ENCODE assay signal across 9 cellular contexts in the genomic region with DNA sequence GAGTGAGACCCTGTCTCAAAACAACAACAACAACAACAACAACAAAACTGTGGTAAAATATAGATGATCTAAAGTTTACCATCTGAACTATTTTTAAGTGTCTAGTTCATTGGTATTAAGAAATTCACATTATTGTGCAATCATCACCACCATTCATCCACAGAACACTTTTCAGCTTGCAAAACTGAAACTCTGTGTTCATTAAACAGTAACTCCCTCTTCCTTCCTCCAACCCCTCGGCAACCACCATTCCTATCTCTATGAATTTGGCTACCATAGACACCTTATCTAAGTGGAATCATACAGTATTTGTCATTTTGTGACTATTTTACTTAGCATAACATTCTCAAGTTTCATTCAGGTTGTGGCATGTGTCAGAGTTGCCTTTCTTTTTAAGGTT. TPM values are rescaled to one million over a fixed set of nuclear protein-coding genes. Genes with fewer than 3 reads are reported as not detected.
DNase-seq lines count a peak whose midpoint lies in the region; ATAC-seq lines count a peak whose summit lies in the region.
"Had no signal": no experiment of that assay in that cellular context is flagged by ENCODE, and none has a peak within 500 bp of the region (broad histone marks: within the 10 kb centered on the region; RNA-seq: fewer than 3 reads in every experiment).

No MANE protein-coding gene starts in this region.

- H3K4me3 Mint-ChIP-seq in activated CD4-positive, alpha-beta memory T cell treated with anti-CD3 and anti-CD28 coated beads, Interleukin-2, amount 10 ng/mL, durations not matched to agents 7 days and 5 days: peak overlapping the region; percentile 12

- H3K9me3 Mint-ChIP-seq in activated CD4-positive, alpha-beta memory T cell treated with anti-CD3 and anti-CD28 coated beads, Interleukin-2, amount 10 ng/mL, durations not matched to agents 7 days and 5 days: peaks cover 2% of the 10 kb centered on the region
- H3K9me3 Mint-ChIP-seq: naive B cell had no signal

- peaks cover 53% of the 10 kb centered on the region for H3K4me1 Mint-ChIP-seq in activated CD4-positive, alpha-beta memory T cell treated with anti-CD3 and anti-CD28 coated beads, Interleukin-2, amount 10 ng/mL, durations not matched to agents 7 days and 5 days

- POLR2A ChIA-PET in activated CD4-positive, alpha-beta memory T cell treated with anti-CD3 and anti-CD28 coated beads, Interleukin-2, amount 10 ng/mL, durations not matched to agents 7 days and 5 days (lab: Charles Lee): interaction anchor here (0.7 to 9.3 kb wide), 6 partner anchors 10 to 114 kb away, joined by 3 to 116 read pairs (median 4); a partner anchor contains a TSS

- no peaks in the 10 kb centered on the region for H3K27me3 Mint-ChIP-seq in activated CD4-positive, alpha-beta memory T cell treated with anti-CD3 and anti-CD28 coated beads, Interleukin-2, amount 10 ng/mL, durations not matched to agents 7 days and 5 days
- H3K27me3 Mint-ChIP-seq: naive B cell had no signal

- CTCF ChIA-PET in activated CD4-positive, alpha-beta memory T cell treated with anti-CD3 and anti-CD28 coated beads, Interleukin-2, amount 10 ng/mL, durations not matched to agents 7 days and 5 days (lab: Charles Lee): no interaction called here

- H3K36me3 Mint-ChIP-seq in activated CD4-positive, alpha-beta memory T cell treated with anti-CD3 and anti-CD28 coated beads, Interleukin-2, amount 10 ng/mL, durations not matched to agents 7 days and 5 days (ENCODE audit: low read depth): peaks cover 29% of the 10 kb centered on the region
- H3K36me3 Mint-ChIP-seq: naive B cell had no signal

- peak; percentile 64 to 65 for ATAC-seq in activated CD4-positive, CD25-positive, alpha-beta regulatory T cell treated with anti-CD3 and anti-CD28 coated beads, Interleukin-2, amount 50 U/mL, for 24 hours
- peak; percentile 70 for ATAC-seq in HG03139 (IDR thresholded peaks at IDR 0.05; ENCODE audit: unreplicated experiment)

- in situ Hi-C loops in ACHN (cut with HindIII; ENCODE audit: low pct_ligation_motif_present, low pct_unique_long_range_greater_than_20kb, low sequenced_read_pairs): no loop called here

- DNase-seq in activated CD4-positive, CD25-positive, alpha-beta regulatory T cell (lab: John Stamatoyannopoulos, UW): no peak
- DNase-seq in activated CD4-positive, alpha-beta memory T cell treated with anti-CD3 and anti-CD28 coated beads, Interleukin-2, amount 10 ng/mL, durations not matched to agents 7 days and 5 days: peak; percentile 37
- DNase-seq in lung microvascular endothelial cell (ENCODE audit: low read depth in 2 of 2) (peak; percentile 15 to 19), NCI-H524 treated with DMSO at 0.1 percent for 48 hours (lab: John Stamatoyannopoulos, UW) (no peak), ACHN (no peak)
- no peak for DNase-seq in stimulated activated CD8-positive, alpha-beta memory T cell treated with anti-CD3 and anti-CD28 coated beads, Interleukin-4, amount 100 ng/mL, for 48 hours
- DNase-seq: naive B cell had no signal

- H3K27ac Mint-ChIP-seq in activated CD4-positive, alpha-beta memory T cell treated with anti-CD3 and anti-CD28 coated beads, Interleukin-2, amount 10 ng/mL, durations not matched to agents 7 days and 5 days: peak overlapping the region; percentile 66

RNA-seq across cellular contexts. Expression of a gene that starts 20.7 kb away (rescaled TPM):
- 100 to 1,000 TPM; 129 to 134 TPM for total RNA-seq in activated CD4-positive, alpha-beta memory T cell treated with anti-CD3 and anti-CD28 coated beads, Interleukin-2, amount 10 ng/mL, durations not matched to agents 7 days and 5 days
- total RNA-seq in lung microvascular endothelial cell: 7.2 and 21.8 TPM in 2 replicates

RNA-seq across cellular contexts. Expression of a gene that starts 48.9 kb away (rescaled TPM):
- total RNA-seq in activated CD4-positive, alpha-beta memory T cell treated with anti-CD3 and anti-CD28 coated beads, Interleukin-2, amount 10 ng/mL, durations not matched to agents 7 days and 5 days: not detected
- not detected in 2 replicates for total RNA-seq in lung microvascular endothelial cell

Comparison
In these comparisons a context has a peak if more than half of its experiments do, and no peak if none do; other contexts are left out.
1. DNase-seq: peak in activated CD4-positive, alpha-beta memory T cell treated with anti-CD3 and anti-CD28 coated beads, Interleukin-2, amount 10 ng/mL, durations not matched to agents 7 days and 5 days (single experiment) and lung microvascular endothelial cell (2 of 2); none in activated CD4-positive, CD25-positive, alpha-beta regulatory T cell (0 of 4), NCI-H524 treated with DMSO at 0.1 percent for 48 hours (single experiment), ACHN (single experiment) and stimulated activated CD8-positive, alpha-beta memory T cell treated with anti-CD3 and anti-CD28 coated beads, Interleukin-4, amount 100 ng/mL, for 48 hours (single experiment).